ENCODE assay signal across 1 cellular context in genomic region chr12:27710592-27711311, GRCh38.
TF ChIP-seq lines count a peak whose summit lies in the region.

MRPS35 (plus strand) TSS chr12:27710832; CDS start chr12:27710844, 12 bp downstream.

TF ChIP-seq in HepG2, 621 proteins besides CTCF, POLR2A, EP300 and RAD21 (continued from another document and continues in another):
- TF ChIP-seq, protein P1, sequence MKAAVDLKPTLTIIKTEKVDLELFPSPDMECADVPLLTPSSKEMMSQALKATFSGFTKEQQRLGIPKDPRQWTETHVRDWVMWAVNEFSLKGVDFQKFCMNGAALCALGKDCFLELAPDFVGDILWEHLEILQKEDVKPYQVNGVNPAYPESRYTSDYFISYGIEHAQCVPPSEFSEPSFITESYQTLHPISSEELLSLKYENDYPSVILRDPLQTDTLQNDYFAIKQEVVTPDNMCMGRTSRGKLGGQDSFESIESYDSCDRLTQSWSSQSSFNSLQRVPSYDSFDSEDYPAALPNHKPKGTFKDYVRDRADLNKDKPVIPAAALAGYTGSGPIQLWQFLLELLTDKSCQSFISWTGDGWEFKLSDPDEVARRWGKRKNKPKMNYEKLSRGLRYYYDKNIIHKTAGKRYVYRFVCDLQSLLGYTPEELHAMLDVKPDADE (CRISPR knock-in tag; IDR thresholded peaks at IDR 0.05): no peak
- TF ChIP-seq, protein P2, sequence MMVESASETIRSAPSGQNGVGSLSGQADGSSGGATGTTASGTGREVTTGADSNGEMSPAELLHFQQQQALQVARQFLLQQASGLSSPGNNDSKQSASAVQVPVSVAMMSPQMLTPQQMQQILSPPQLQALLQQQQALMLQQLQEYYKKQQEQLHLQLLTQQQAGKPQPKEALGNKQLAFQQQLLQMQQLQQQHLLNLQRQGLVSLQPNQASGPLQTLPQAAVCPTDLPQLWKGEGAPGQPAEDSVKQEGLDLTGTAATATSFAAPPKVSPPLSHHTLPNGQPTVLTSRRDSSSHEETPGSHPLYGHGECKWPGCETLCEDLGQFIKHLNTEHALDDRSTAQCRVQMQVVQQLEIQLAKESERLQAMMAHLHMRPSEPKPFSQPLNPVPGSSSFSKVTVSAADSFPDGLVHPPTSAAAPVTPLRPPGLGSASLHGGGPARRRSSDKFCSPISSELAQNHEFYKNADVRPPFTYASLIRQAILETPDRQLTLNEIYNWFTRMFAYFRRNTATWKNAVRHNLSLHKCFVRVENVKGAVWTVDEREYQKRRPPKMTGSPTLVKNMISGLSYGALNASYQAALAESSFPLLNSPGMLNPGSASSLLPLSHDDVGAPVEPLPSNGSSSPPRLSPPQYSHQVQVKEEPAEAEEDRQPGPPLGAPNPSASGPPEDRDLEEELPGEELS (CRISPR knock-in tag; IDR thresholded peaks at IDR 0.05): peak; percentile 50; the same call in 1 of the 2 replicates
- TF ChIP-seq ZNF788 (CRISPR knock-in tag; IDR thresholded peaks at IDR 0.05; ENCODE audit: borderline replicate concordance) (peak; percentile 79; the same call in 1 of the 2 replicates), ATF1 (CRISPR knock-in tag; IDR thresholded peaks at IDR 0.05) (no peak), CHD2 (IDR thresholded peaks at IDR 0.05; ENCODE audit: low read depth, low read length) (0 out of 2 replicates have a peak, but pooled peaks have one; percentile 16), TEF (CRISPR knock-in tag; IDR thresholded peaks at IDR 0.05) (0 out of 2 replicates have a peak, but pooled peaks have one; percentile 61), TBX2 (CRISPR knock-in tag; IDR thresholded peaks at IDR 0.05; ENCODE audit: borderline replicate concordance) (peak; percentile 68; the same call in 1 of the 2 replicates), ARID2 (CRISPR knock-in tag; IDR thresholded peaks at IDR 0.05; ENCODE audit: borderline replicate concordance) (peak; percentile 97), MLLT10 (CRISPR knock-in tag; IDR thresholded peaks at IDR 0.05) (no peak), ZFAT (CRISPR knock-in tag; conservative IDR thresholded peaks at IDR 0.05) (0 out of 2 replicates have a peak, but pooled peaks have one; percentile 62), ZBTB33 (CRISPR knock-in tag; IDR thresholded peaks at IDR 0.05) (no peak), PAX8 (CRISPR knock-in tag; IDR thresholded peaks at IDR 0.05; ENCODE audit: borderline replicate concordance) (peak; percentile 89; the same call in 1 of the 2 replicates), ZKSCAN1 (IDR thresholded peaks at IDR 0.05; ENCODE audit: low read length) (no peak), ZNF484 (CRISPR knock-in tag; IDR thresholded peaks at IDR 0.05; ENCODE audit: borderline replicate concordance, low read depth) (0 out of 2 replicates have a peak, but pooled peaks have one; percentile 53), TOE1 (CRISPR knock-in tag; IDR thresholded peaks at IDR 0.05) (no peak), TCF12 (IDR thresholded peaks at IDR 0.05) (no peak), TCF12 (CRISPR knock-in tag; IDR thresholded peaks at IDR 0.05) (0 out of 2 replicates have a peak, but pooled peaks have one; percentile 71), TCF7 (IDR thresholded peaks at IDR 0.05; ENCODE audit: low read depth) (no peak), MTF2 (CRISPR knock-in tag; IDR thresholded peaks at IDR 0.05; ENCODE audit: borderline replicate concordance) (peak; percentile 95), ETV6 (CRISPR knock-in tag; conservative IDR thresholded peaks at IDR 0.05) (peak; percentile 80), ZNF577 (CRISPR knock-in tag; IDR thresholded peaks at IDR 0.05; ENCODE audit: borderline replicate concordance, low read depth) (no peak), ZNF768 (CRISPR knock-in tag; IDR thresholded peaks at IDR 0.05) (peak; percentile 87), MLXIP (CRISPR knock-in tag; IDR thresholded peaks at IDR 0.05; ENCODE audit: borderline replicate concordance) (no peak), HIVEP1 (CRISPR knock-in tag; IDR thresholded peaks at IDR 0.05) (peak; percentile 93), ZNF44 (CRISPR knock-in tag; IDR thresholded peaks at IDR 0.05) (no peak), ZNF562 (CRISPR knock-in tag; IDR thresholded peaks at IDR 0.05; ENCODE audit: borderline replicate concordance) (no peak), TFDP1 (CRISPR knock-in tag; IDR thresholded peaks at IDR 0.05; ENCODE audit: borderline replicate concordance) (peak; percentile 76; the same call in 1 of the 2 replicates), MEIS1 (CRISPR knock-in tag; IDR thresholded peaks at IDR 0.05; ENCODE audit: borderline replicate concordance) (peak; percentile 74), XRCC5 (optimal IDR thresholded peaks at IDR 0.05; ENCODE audit: low read length) (no peak), ZSCAN12 (CRISPR knock-in tag; IDR thresholded peaks at IDR 0.05) (no peak; the same call in 1 of the 2 replicates), DPF2 (CRISPR knock-in tag; IDR thresholded peaks at IDR 0.05; ENCODE audit: borderline replicate concordance, low read depth) (0 out of 2 replicates have a peak, but pooled peaks have one; percentile 24), ZNF776 (CRISPR knock-in tag; IDR thresholded peaks at IDR 0.05) (peak; percentile 96), ZNF720 (CRISPR knock-in tag; IDR thresholded peaks at IDR 0.05) (no peak)
- TF ChIP-seq, protein P3, sequence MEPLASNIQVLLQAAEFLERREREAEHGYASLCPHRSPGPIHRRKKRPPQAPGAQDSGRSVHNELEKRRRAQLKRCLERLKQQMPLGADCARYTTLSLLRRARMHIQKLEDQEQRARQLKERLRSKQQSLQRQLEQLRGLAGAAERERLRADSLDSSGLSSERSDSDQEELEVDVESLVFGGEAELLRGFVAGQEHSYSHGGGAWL (CRISPR knock-in tag; IDR thresholded peaks at IDR 0.05): peak; percentile 90
- TF ChIP-seq, protein P4, sequence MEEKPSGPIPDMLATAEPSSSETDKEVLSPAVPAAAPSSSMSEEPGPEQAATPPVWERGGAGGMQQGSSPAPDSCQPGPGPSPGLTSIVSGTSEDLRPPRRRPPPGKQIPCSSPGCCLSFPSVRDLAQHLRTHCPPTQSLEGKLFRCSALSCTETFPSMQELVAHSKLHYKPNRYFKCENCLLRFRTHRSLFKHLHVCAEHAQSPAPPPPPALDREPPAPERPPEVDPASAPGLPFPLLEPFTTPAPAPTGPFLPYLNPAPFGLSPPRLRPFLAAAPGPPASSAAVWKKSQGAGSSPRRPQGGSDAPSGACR (CRISPR knock-in tag; IDR thresholded peaks at IDR 0.05): peak; percentile 87
- TF ChIP-seq, protein P5, sequence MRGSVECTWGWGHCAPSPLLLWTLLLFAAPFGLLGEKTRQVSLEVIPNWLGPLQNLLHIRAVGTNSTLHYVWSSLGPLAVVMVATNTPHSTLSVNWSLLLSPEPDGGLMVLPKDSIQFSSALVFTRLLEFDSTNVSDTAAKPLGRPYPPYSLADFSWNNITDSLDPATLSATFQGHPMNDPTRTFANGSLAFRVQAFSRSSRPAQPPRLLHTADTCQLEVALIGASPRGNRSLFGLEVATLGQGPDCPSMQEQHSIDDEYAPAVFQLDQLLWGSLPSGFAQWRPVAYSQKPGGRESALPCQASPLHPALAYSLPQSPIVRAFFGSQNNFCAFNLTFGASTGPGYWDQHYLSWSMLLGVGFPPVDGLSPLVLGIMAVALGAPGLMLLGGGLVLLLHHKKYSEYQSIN (CRISPR knock-in tag; IDR thresholded peaks at IDR 0.05; ENCODE audit: borderline replicate concordance): no peak
- TF ChIP-seq, protein P6, sequence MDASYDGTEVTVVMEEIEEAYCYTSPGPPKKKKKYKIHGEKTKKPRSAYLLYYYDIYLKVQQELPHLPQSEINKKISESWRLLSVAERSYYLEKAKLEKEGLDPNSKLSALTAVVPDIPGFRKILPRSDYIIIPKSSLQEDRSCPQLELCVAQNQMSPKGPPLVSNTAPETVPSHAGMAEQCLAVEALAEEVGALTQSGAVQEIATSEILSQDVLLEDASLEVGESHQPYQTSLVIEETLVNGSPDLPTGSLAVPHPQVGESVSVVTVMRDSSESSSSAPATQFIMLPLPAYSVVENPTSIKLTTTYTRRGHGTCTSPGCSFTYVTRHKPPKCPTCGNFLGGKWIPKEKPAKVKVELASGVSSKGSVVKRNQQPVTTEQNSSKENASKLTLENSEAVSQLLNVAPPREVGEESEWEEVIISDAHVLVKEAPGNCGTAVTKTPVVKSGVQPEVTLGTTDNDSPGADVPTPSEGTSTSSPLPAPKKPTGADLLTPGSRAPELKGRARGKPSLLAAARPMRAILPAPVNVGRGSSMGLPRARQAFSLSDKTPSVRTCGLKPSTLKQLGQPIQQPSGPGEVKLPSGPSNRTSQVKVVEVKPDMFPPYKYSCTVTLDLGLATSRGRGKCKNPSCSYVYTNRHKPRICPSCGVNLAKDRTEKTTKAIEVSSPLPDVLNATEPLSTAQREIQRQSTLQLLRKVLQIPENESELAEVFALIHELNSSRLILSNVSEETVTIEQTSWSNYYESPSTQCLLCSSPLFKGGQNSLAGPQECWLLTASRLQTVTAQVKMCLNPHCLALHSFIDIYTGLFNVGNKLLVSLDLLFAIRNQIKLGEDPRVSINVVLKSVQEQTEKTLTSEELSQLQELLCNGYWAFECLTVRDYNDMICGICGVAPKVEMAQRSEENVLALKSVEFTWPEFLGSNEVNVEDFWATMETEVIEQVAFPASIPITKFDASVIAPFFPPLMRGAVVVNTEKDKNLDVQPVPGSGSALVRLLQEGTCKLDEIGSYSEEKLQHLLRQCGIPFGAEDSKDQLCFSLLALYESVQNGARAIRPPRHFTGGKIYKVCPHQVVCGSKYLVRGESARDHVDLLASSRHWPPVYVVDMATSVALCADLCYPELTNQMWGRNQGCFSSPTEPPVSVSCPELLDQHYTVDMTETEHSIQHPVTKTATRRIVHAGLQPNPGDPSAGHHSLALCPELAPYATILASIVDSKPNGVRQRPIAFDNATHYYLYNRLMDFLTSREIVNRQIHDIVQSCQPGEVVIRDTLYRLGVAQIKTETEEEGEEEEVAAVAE (CRISPR knock-in tag; IDR thresholded peaks at IDR 0.05; ENCODE audit: borderline replicate concordance): peak; percentile 48; the same call in 1 of the 2 replicates
- TF ChIP-seq, protein P7, sequence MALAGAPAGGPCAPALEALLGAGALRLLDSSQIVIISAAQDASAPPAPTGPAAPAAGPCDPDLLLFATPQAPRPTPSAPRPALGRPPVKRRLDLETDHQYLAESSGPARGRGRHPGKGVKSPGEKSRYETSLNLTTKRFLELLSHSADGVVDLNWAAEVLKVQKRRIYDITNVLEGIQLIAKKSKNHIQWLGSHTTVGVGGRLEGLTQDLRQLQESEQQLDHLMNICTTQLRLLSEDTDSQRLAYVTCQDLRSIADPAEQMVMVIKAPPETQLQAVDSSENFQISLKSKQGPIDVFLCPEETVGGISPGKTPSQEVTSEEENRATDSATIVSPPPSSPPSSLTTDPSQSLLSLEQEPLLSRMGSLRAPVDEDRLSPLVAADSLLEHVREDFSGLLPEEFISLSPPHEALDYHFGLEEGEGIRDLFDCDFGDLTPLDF (CRISPR knock-in tag; IDR thresholded peaks at IDR 0.05): peak; percentile 79
